In genomic region chr6:63509652-63510352, GRCh38 we compare ENCODE assay signal across 13 cellular contexts.
A peak's percentile ranks its signal among the peaks of the same experiment; 100 is the strongest.
DNase-seq lines count a peak whose midpoint lies in the region; ATAC-seq, FAIRE-seq and TF ChIP-seq lines count a peak whose summit lies in the region.
"Had no signal": no experiment of that assay in that cellular context is flagged by ENCODE, and none has a peak within 500 bp of the region (broad histone marks: within the 10 kb centered on the region; RNA-seq: fewer than 3 reads in every experiment).

No MANE protein-coding gene starts in this region.

- FAIRE-seq in GM18507 (lab: Jason Lieb, UNC), result peak; percentile 54

- H3K4me1 ChIP-seq in heart left ventricle, result peaks cover 0 to 7% (median 0%) of the 10 kb centered on the region in 12 donors

- no peaks in the 10 kb centered on the region for H3K27me3 ChIP-seq in heart left ventricle

- peak; percentile 92 to 99 (median 96) for ATAC-seq in heart left ventricle
- ATAC-seq: stimulated activated naive CD8-positive, alpha-beta T cell treated with anti-CD3 and anti-CD28 coated beads, Interleukin-15, amount 100 ng/mL, for 72 hours had no signal

- WGBS in heart left ventricle, 4 donors, result 43 to 53% (median 48%) methylated on average over 7 of the region's 7 CpGs

- no peak overlapping the region for H3K4me3 ChIP-seq in heart left ventricle

- no peaks in the 10 kb centered on the region for H3K9me3 ChIP-seq in heart left ventricle

- no peaks in the 10 kb centered on the region for H3K36me3 ChIP-seq in heart left ventricle

- no peak for TF ChIP-seq CTCF in heart left ventricle (IDR thresholded peaks at IDR 0.05)

- peak overlapping the region in 1 of 12 donors; percentile 70 for H3K27ac ChIP-seq in heart left ventricle

- no peak for DNase-seq in GM18507 (ENCODE audit: extremely low spot score, insufficient read length, low read depth)
- DNase-seq in NCI-H446 treated with DMSO at 0.1 percent for 48 hours (lab: John Stamatoyannopoulos, UW), result peak; percentile 3
- peak; percentile 52 to 77 (median 68) for DNase-seq in heart left ventricle
- peak; percentile 94 for DNase-seq in renal cortical epithelial cell (ENCODE audit: low read depth)
- DNase-seq in stimulated activated CD4-positive, alpha-beta T cell treated with anti-CD3 and anti-CD28 coated beads, Interleukin-4, amount 100 ng/mL, for 4 hours, result no peak
- DNase-seq in HK-2 (ENCODE audit: unreplicated experiment), result no peak
- DNase-seq in Ammon's horn (ENCODE audit: low spot score), result no peak
- no peak for DNase-seq in NCI-H2227 (lab: John Stamatoyannopoulos, UW; ENCODE audit: unreplicated experiment)
- DNase-seq: activated gamma-delta T cell treated with Interleukin-2 at 50 U/mL for 16 hours; Calu3; effector memory CD4-positive, alpha-beta T cell; islet precursor cell; stimulated activated naive CD8-positive, alpha-beta T cell treated with anti-CD3 and anti-CD28 coated beads, Interleukin-15, amount 100 ng/mL, for 72 hours had no signal

- TF ChIP-seq POLR2A in heart left ventricle (IDR thresholded peaks at IDR 0.05), result no peak

- intact Hi-C loops in heart left ventricle (cut with DNase I), result no loop called here

Comparison
In these comparisons a context has a peak if more than half of its experiments do, and no peak if none do; other contexts are left out.
1. DNase-seq: peak in NCI-H446 treated with DMSO at 0.1 percent for 48 hours (single experiment), heart left ventricle (5 of 5) and renal cortical epithelial cell (single experiment); none in GM18507 (single experiment), stimulated activated CD4-positive, alpha-beta T cell treated with anti-CD3 and anti-CD28 coated beads, Interleukin-4, amount 100 ng/mL, for 4 hours (0 of 2), HK-2 (single experiment), Ammon's horn (single experiment) and NCI-H2227 (single experiment).